Comparison of ENCODE assay signal across 8 cellular contexts in genomic region chr4:2413821-2414610, GRCh38. TPM values are rescaled to one million over a fixed set of nuclear protein-coding genes. Genes with fewer than 3 reads are reported as not detected.
A peak's percentile ranks its signal among the peaks of the same experiment; 100 is the strongest.
DNase-seq lines count a peak whose midpoint lies in the region; ATAC-seq and TF ChIP-seq lines count a peak whose summit lies in the region.

No MANE protein-coding gene starts in this region.

- ATAC-seq in gastrocnemius medialis: no peak
- ATAC-seq in HG02870 (IDR thresholded peaks at IDR 0.05; ENCODE audit: unreplicated experiment): no peak

- H3K4me1 ChIP-seq in gastrocnemius medialis: peaks cover 26 to 43% of the 10 kb centered on the region in 2 donors

- no peaks in the 10 kb centered on the region for H3K9me3 ChIP-seq in gastrocnemius medialis

- H3K27me3 Mint-ChIP-seq in T-helper 1 cell treated with Interleukin-12 subunit alpha and Interleukin-12 subunit beta and Interleukin-4 antibody, amounts not matched to agents 30 μg/mL and 1 μg/mL, for 36 hours (ENCODE audit: low read depth): peaks cover 23% of the 10 kb centered on the region

- H3K27me3 ChIP-seq in gastrocnemius medialis: peaks cover 0 to 15% (median 0%) of the 10 kb centered on the region in 3 donors

- in situ Hi-C loops in gastrocnemius medialis (cut with MboI; ENCODE audit: low sequenced_read_pairs in 4 of 4): loop anchor here in 2 of 4 donors (25.0 kb wide), 1 partner anchor 177 kb away; the partner anchor contains the start of genes HAUS3 (in 2 of the 2) and POLN (in 2 of the 2)
- in situ Hi-C loops in GM13976 (cut with MboI; ENCODE audit: low sequenced_read_pairs, unreplicated experiment): no loop called here

- peak overlapping the region; percentile 96 for H3K27ac Mint-ChIP-seq in T-helper 1 cell treated with Interleukin-12 subunit alpha and Interleukin-12 subunit beta and Interleukin-4 antibody, amounts not matched to agents 30 μg/mL and 1 μg/mL, for 36 hours

- H3K9me3 Mint-ChIP-seq in T-helper 1 cell treated with Interleukin-12 subunit alpha and Interleukin-12 subunit beta and Interleukin-4 antibody, amounts not matched to agents 30 μg/mL and 1 μg/mL, for 36 hours: no peaks in the 10 kb centered on the region

- H3K36me3 ChIP-seq in gastrocnemius medialis: no peaks in the 10 kb centered on the region

- H3K4me3 Mint-ChIP-seq in T-helper 1 cell treated with Interleukin-12 subunit alpha and Interleukin-12 subunit beta and Interleukin-4 antibody, amounts not matched to agents 30 μg/mL and 1 μg/mL, for 36 hours: peak overlapping the region; percentile 71

- DNase-seq in GM12865 (ENCODE audit: low read depth) (peak; percentile 51), ecto neural progenitor cell (ENCODE audit: low spot score) (peak; percentile 49), gastrocnemius medialis (no peak), epidermal melanocyte (ENCODE audit: insufficient read length, low spot score) (no peak), GM13976 (ENCODE audit: low spot score) (no peak), 8988T (no peak)

- intact Hi-C loops in gastrocnemius medialis (cut with DNase I; ENCODE audit: low total_unique reads): loop anchor here (1.0 to 10.0 kb wide), 2 partner anchors 48 to 689 kb away; partner anchors contain the start of genes TACC3 and TMEM129

- H3K4me1 Mint-ChIP-seq in T-helper 1 cell treated with Interleukin-12 subunit alpha and Interleukin-12 subunit beta and Interleukin-4 antibody, amounts not matched to agents 30 μg/mL and 1 μg/mL, for 36 hours (ENCODE audit: low read depth): peaks cover 53% of the 10 kb centered on the region

- TF ChIP-seq CTCF in GM12865 (IDR thresholded peaks at IDR 0.05; ENCODE audit: insufficient read depth, low read depth, low read length, missing control alignments) (no peak), gastrocnemius medialis (IDR thresholded peaks at IDR 0.05 in 4 of 5, conservative IDR thresholded peaks at IDR 0.05 in 1 of 5) (no peak), GM13976 (IDR thresholded peaks at IDR 0.05; ENCODE audit: borderline replicate concordance, control extremely low read depth, extremely low read depth, insufficient read depth, missing control alignments) (no peak)

- peak overlapping the region; percentile 53 for H3K4me3 ChIP-seq in GM12865 (ENCODE audit: low read depth, low read length)
- no peak overlapping the region for H3K4me3 ChIP-seq in gastrocnemius medialis

- TF ChIP-seq POLR2A in gastrocnemius medialis (IDR thresholded peaks at IDR 0.05): no peak

- peak overlapping the region; percentile 54 to 73 (median 61) for H3K27ac ChIP-seq in gastrocnemius medialis

- H3K36me3 Mint-ChIP-seq in T-helper 1 cell treated with Interleukin-12 subunit alpha and Interleukin-12 subunit beta and Interleukin-4 antibody, amounts not matched to agents 30 μg/mL and 1 μg/mL, for 36 hours (ENCODE audit: low read depth): peaks cover 3% of the 10 kb centered on the region

RNA-seq across cellular contexts. Expression of gene ZFYVE28, which starts 4.4 kb away (rescaled TPM):
- 1 to 10 TPM; 1.8 to 6.0 (median 3.4) TPM for total RNA-seq in gastrocnemius medialis

RNA-seq across cellular contexts. Expression of gene CFAP99, which starts 4.7 kb away (rescaled TPM):
- total RNA-seq in gastrocnemius medialis: not detected

RNA-seq across cellular contexts. Expression of gene RNF4, which starts 54.9 kb away (rescaled TPM):
- total RNA-seq in gastrocnemius medialis: 10 to 100 TPM; 21.7 to 48.7 (median 34.7) TPM

Comparison
In these comparisons a context has a peak if more than half of its experiments do, and no peak if none do; other contexts are left out.
1. DNase-seq: peak in GM12865 (single experiment) and ecto neural progenitor cell (single experiment); none in gastrocnemius medialis (0 of 2), epidermal melanocyte (single experiment), GM13976 (single experiment) and 8988T (single experiment).